Comparison of ENCODE assay signal across 8 cellular contexts in genomic region chr2:86193901-86194567, GRCh38. TPM values are rescaled to one million over a fixed set of nuclear protein-coding genes. Genes with fewer than 3 reads are reported as not detected.
DNase-seq lines count a peak whose midpoint lies in the region; ATAC-seq and TF ChIP-seq lines count a peak whose summit lies in the region.

No MANE protein-coding gene starts in this region.

- H2BK15ac ChIP-seq in mesenchymal stem cell (ENCODE audit: low read depth, poor library complexity, severe bottlenecking): no peak overlapping the region

- H3K36me3 ChIP-seq in ACC112 (ENCODE audit: insufficient read depth, low read length): 0 out of 2 replicates have a peak, but pooled peaks cover 6% of the 10 kb centered on the region
- H3K36me3 ChIP-seq in mesenchymal stem cell (ENCODE audit: control insufficient read depth in 1 of 2, insufficient read depth in 2 of 2, low read depth in 1 of 2, low read length in 2 of 2): peaks cover 3 to 18% of the 10 kb centered on the region in 2 experiments

- H3K27ac ChIP-seq in ACC112 (ENCODE audit: low read depth, low read length): peak overlapping the region; percentile 51
- H3K27ac ChIP-seq in mesenchymal stem cell (ENCODE audit: low read length, poor library complexity, severe bottlenecking): peak overlapping the region; percentile 14

- no peak overlapping the region for H3K23ac ChIP-seq in mesenchymal stem cell (ENCODE audit: low read length in 2 of 2)

- H3K4ac ChIP-seq in mesenchymal stem cell (ENCODE audit: low read depth in 1 of 2, low read length in 2 of 2): no peak overlapping the region

- no peak overlapping the region for H2AK5ac ChIP-seq in mesenchymal stem cell (ENCODE audit: low read length, severe bottlenecking)

- H2BK12ac ChIP-seq in mesenchymal stem cell (ENCODE audit: low read length in 2 of 2): no peak overlapping the region

- H3K9ac ChIP-seq in mesenchymal stem cell (ENCODE audit: low read length): peak overlapping the region; percentile 98

- H2AFZ ChIP-seq in ACC112 (ENCODE audit: low read length, unreplicated experiment) (no peak overlapping the region), mesenchymal stem cell (ENCODE audit: low read depth, low read length) (no peak overlapping the region)

- H2BK120ac ChIP-seq in mesenchymal stem cell (ENCODE audit: low read depth, low read length): no peak overlapping the region

- peak overlapping the region; percentile 86 for H3K4me3 ChIP-seq in ACC112 (ENCODE audit: low read depth, low read length)
- H3K4me3 ChIP-seq in astrocyte of the cerebellum (ENCODE audit: low read depth, low read length): peak overlapping the region; percentile 96
- peak overlapping the region in 1 of 2 experiments; percentile 90 for H3K4me3 ChIP-seq in mesenchymal stem cell (ENCODE audit: insufficient read depth in 1 of 2, low read depth in 1 of 2, low read length in 2 of 2)

- no peaks in the 10 kb centered on the region for H3K9me3 ChIP-seq in mesenchymal stem cell (ENCODE audit: control insufficient read depth, low read length)

- peaks cover 5% of the 10 kb centered on the region for H3K4me1 ChIP-seq in ACC112 (ENCODE audit: control insufficient read depth, insufficient read depth, low read length, unreplicated experiment)
- peaks cover 9% of the 10 kb centered on the region for H3K4me1 ChIP-seq in mesenchymal stem cell (ENCODE audit: control insufficient read depth, insufficient read depth, low read depth, low read length)

- peaks cover 54% of the 10 kb centered on the region for H3K79me2 ChIP-seq in ACC112 (ENCODE audit: control insufficient read depth, insufficient read depth, low read length, unreplicated experiment)

- H3K14ac ChIP-seq in mesenchymal stem cell (ENCODE audit: low read length in 2 of 2): no peak overlapping the region

- TF ChIP-seq CTCF in astrocyte of the cerebellum (IDR thresholded peaks at IDR 0.05; ENCODE audit: low read depth, low read length, missing control alignments) (no peak), GM13977 (IDR thresholded peaks at IDR 0.05; ENCODE audit: extremely low read depth, insufficient read depth, missing control alignments) (no peak)

- H4K91ac ChIP-seq in mesenchymal stem cell (ENCODE audit: low read length): no peak overlapping the region

- peak overlapping the region; percentile 95 for H3K4me2 ChIP-seq in mesenchymal stem cell (ENCODE audit: low read length, poor library complexity, severe bottlenecking)

- H3K18ac ChIP-seq in mesenchymal stem cell (ENCODE audit: low read depth in 1 of 2, low read length in 2 of 2): no peak overlapping the region

- ATAC-seq in HG02870 (IDR thresholded peaks at IDR 0.05; ENCODE audit: unreplicated experiment) (no peak), GM21825 (IDR thresholded peaks at IDR 0.05; ENCODE audit: unreplicated experiment) (no peak)

- peaks cover 3% of the 10 kb centered on the region for H3K79me1 ChIP-seq in mesenchymal stem cell (replicated peaks; ENCODE audit: low read length, poor library complexity, severe bottlenecking)

- DNase-seq in HT-29 (ENCODE audit: low spot score): peak; percentile 19
- no peak for DNase-seq in astrocyte of the cerebellum (ENCODE audit: low read depth)
- DNase-seq in mesenchymal stem cell: peak; percentile 48
- no peak for DNase-seq in NCI-H526 treated with DMSO at 0.1 percent for 48 hours (lab: John Stamatoyannopoulos, UW)
- no peak for DNase-seq in GM13977 (ENCODE audit: low spot score)

- H2BK5ac ChIP-seq in mesenchymal stem cell (ENCODE audit: low read depth, low read length, poor library complexity, severe bottlenecking): no peak overlapping the region

- 84% methylated on average over 7 of the region's 7 CpGs for WGBS in mesenchymal stem cell

- no peaks in the 10 kb centered on the region for H3K27me3 ChIP-seq in ACC112 (ENCODE audit: insufficient read depth, low read length)
- no peaks in the 10 kb centered on the region for H3K27me3 ChIP-seq in mesenchymal stem cell (ENCODE audit: control insufficient read depth in 1 of 2, insufficient read depth in 1 of 2, low read length in 2 of 2)

- H4K8ac ChIP-seq in mesenchymal stem cell (ENCODE audit: low read length): no peak overlapping the region

- in situ Hi-C loops in astrocyte of the cerebellum (cut with HindIII; ENCODE audit: low sequenced_read_pairs) (no loop called here), GM13977 (cut with MboI; ENCODE audit: low pct_unique_long_range_greater_than_20kb, low sequenced_read_pairs, unreplicated experiment) (no loop called here)

RNA-seq across cellular contexts. Expression of gene IMMT, which starts 1.2 kb away (rescaled TPM):
- 44.3 and 52.1 TPM in 2 replicates for total RNA-seq in HT-29 (2014; rRNA removed; shearing (Covaris generic))
- 77.0 TPM for polyA plus RNA-seq in mesenchymal stem cell (2013, experiment 1 of 2)
- polyA plus RNA-seq in mesenchymal stem cell (2013, experiment 2 of 2): 76.1 TPM

RNA-seq across cellular contexts. Expression of gene MRPL35, which starts 5.2 kb away (rescaled TPM):
- 13.4 and 14.7 TPM in 2 replicates for total RNA-seq in HT-29 (2014; rRNA removed; shearing (Covaris generic))
- polyA plus RNA-seq in mesenchymal stem cell (2013, experiment 1 of 2): 35.3 TPM
- polyA plus RNA-seq in mesenchymal stem cell (2013, experiment 2 of 2): 39.0 TPM

Comparison
In these comparisons a context has a peak if more than half of its experiments do, and no peak if none do; other contexts are left out.
1. DNase-seq: peak in HT-29 (single experiment) and mesenchymal stem cell (single experiment); none in astrocyte of the cerebellum (single experiment), NCI-H526 treated with DMSO at 0.1 percent for 48 hours (single experiment) and GM13977 (single experiment).